ENCODE assay signal across 8 cellular contexts in the genomic region with DNA sequence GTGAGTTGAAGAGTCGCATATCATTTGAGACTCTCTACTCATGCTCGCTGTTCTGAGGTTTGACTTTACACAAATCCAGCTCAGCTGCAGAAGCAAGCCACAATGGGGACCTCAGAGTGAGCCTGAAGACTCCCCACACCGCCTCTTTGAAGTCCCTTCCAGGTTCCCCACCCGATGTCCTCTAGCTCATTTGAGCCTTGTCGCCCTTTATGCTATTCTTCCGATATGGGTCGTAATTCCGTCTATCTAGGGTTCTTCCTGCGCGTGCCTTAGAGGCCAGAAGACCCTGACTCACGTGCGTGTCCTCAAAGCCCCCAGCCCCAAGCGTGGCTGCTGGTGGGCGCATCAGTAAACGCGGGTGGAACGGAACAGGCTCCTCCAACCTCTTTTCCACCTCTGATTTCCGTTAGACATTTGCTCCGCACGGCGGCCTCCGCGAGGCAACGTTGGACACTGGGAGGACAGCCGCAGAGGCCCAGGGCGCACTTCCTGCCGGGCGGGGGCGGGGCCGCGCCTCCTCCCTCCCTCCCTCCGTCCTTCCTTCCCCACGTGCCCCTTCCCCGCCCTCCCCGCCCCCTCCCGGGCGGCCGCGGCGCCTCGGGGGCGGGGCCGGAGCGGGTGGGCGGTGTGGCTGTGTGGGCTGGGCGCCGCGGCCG. TPM values are rescaled to one million over a fixed set of nuclear protein-coding genes. Genes with fewer than 3 reads are reported as not detected.
DNase-seq lines count a peak whose midpoint lies in the region; ATAC-seq and TF ChIP-seq lines count a peak whose summit lies in the region.

Gene SNX30 (plus strand): TSS at position 650 of the 656 bp plus-strand sequence. CDS start 242 bp downstream, outside the sequence.

- ATAC-seq in HG03159 (IDR thresholded peaks at IDR 0.05; ENCODE audit: unreplicated experiment) (peak; percentile 71), left colon (peak; percentile 89)

- peak; percentile 64 for TF ChIP-seq POLR2A in GM18951 (IDR thresholded peaks at IDR 0.05; ENCODE audit: extremely low read depth, insufficient read depth, insufficient read length)

- H3K27me3 ChIP-seq in colonic mucosa, result no peaks in the 10 kb centered on the region

- peaks cover 51% of the 10 kb centered on the region for H3K4me1 Mint-ChIP-seq in activated CD4-positive, alpha-beta T cell treated with anti-CD3 and anti-CD28 coated beads, Interleukin-2, amount 10 ng/mL, durations not matched to agents 24 days and 14 days

- TF ChIP-seq CTCF in colonic mucosa (IDR thresholded peaks at IDR 0.05), result no peak

- no peaks in the 10 kb centered on the region for H3K9me3 Mint-ChIP-seq in activated CD4-positive, alpha-beta T cell treated with anti-CD3 and anti-CD28 coated beads, Interleukin-2, amount 10 ng/mL, durations not matched to agents 24 days and 14 days

- H3K4me1 ChIP-seq in colonic mucosa, result peaks cover 23% of the 10 kb centered on the region

- intact Hi-C loops in activated CD4-positive, alpha-beta T cell treated with anti-CD3 and anti-CD28 coated beads, Interleukin-2, amount 10 ng/mL, durations not matched to agents 24 days and 14 days (cut with micrococcal nuclease), result loop anchor here (1.0 to 10.0 kb wide), 6 partner anchors 32 to 833 kb away; partner anchors contain the start of genes FKBP15, INIP, PTBP3 and SLC31A1
- intact Hi-C loops in colonic mucosa (cut with DNase I) (no loop called here), left colon (cut with DNase I, micrococcal nuclease) (no loop called here)

- H3K4me3 ChIP-seq in colonic mucosa, result peak within 1 kb of the TSS; percentile 79

- H3K36me3 ChIP-seq in colonic mucosa, result no peaks in the 10 kb centered on the region

- H3K36me3 Mint-ChIP-seq in activated CD4-positive, alpha-beta T cell treated with anti-CD3 and anti-CD28 coated beads, Interleukin-2, amount 10 ng/mL, durations not matched to agents 24 days and 14 days (ENCODE audit: low read depth), result no peaks in the 10 kb centered on the region

- peaks cover 4% of the 10 kb centered on the region for H3K27me3 Mint-ChIP-seq in activated CD4-positive, alpha-beta T cell treated with anti-CD3 and anti-CD28 coated beads, Interleukin-2, amount 10 ng/mL, durations not matched to agents 24 days and 14 days

- H3K4me3 Mint-ChIP-seq in activated CD4-positive, alpha-beta T cell treated with anti-CD3 and anti-CD28 coated beads, Interleukin-2, amount 10 ng/mL, durations not matched to agents 24 days and 14 days, result peak within 1 kb of the TSS; percentile 82

- peak within 1 kb of the TSS; percentile 92 to 96 for H3K9ac ChIP-seq in colonic mucosa (ENCODE audit: low read depth in 2 of 2, low read length in 2 of 2)

- in situ Hi-C loops in GM18951 (cut with MboI; ENCODE audit: low sequenced_read_pairs, unreplicated experiment), result no loop called here

- H3K27ac Mint-ChIP-seq in activated CD4-positive, alpha-beta T cell treated with anti-CD3 and anti-CD28 coated beads, Interleukin-2, amount 10 ng/mL, durations not matched to agents 24 days and 14 days, result peak within 1 kb of the TSS; percentile 86

- DNase-seq in AG20443 (ENCODE audit: low spot score) (peak; percentile 98), NCI-H446 (lab: John Stamatoyannopoulos, UW) (peak; percentile 46 to 83), colonic mucosa (peak; percentile 91), left colon (peak; percentile 91 to 92)
- DNase-seq in activated CD4-positive, alpha-beta T cell treated with anti-CD3 and anti-CD28 coated beads, Interleukin-2, amount 10 ng/mL, durations not matched to agents 24 days and 14 days, result peak; percentile 95
- peak; percentile 63 to 70 for DNase-seq in stimulated activated CD4-positive, alpha-beta T cell treated with anti-CD3 and anti-CD28 coated beads, Interleukin-1b, Interleukin-23, amount 100 ng/mL, for 4 hours (ENCODE audit: low read depth in 2 of 2)

- no peaks in the 10 kb centered on the region for H3K9me3 ChIP-seq in colonic mucosa

- peak within 1 kb of the TSS; percentile 78 for H3K27ac ChIP-seq in colonic mucosa

RNA-seq across cellular contexts. Expression of gene SNX30, which starts in this region (rescaled TPM):
- 2.6 and 2.9 TPM in 2 replicates for total RNA-seq in activated CD4-positive, alpha-beta T cell treated with anti-CD3 and anti-CD28 coated beads, Interleukin-2, amount 10 ng/mL, durations not matched to agents 24 days and 14 days
- total RNA-seq in colonic mucosa (10 to 100 TPM; 17.1 to 30.3 TPM), left colon (10 to 100 TPM; 30.7 to 35.3 TPM)

Comparison
In these comparisons a context has a peak if more than half of its experiments do, and no peak if none do; other contexts are left out.
1. Peak in every context shown above with its lines: DNase-seq, ATAC-seq, H3K4me3 ChIP-seq and H3K27ac ChIP-seq.